In genomic region chr2:191933307-191934105, GRCh38 we compare ENCODE assay signal across 10 cellular contexts.
DNase-seq lines count a peak whose midpoint lies in the region; ATAC-seq lines count a peak whose summit lies in the region.
"Had no signal": no experiment of that assay in that cellular context is flagged by ENCODE, and none has a peak within 500 bp of the region (broad histone marks: within the 10 kb centered on the region; RNA-seq: fewer than 3 reads in every experiment).

No MANE protein-coding gene starts in this region.

- H3K27me3 Mint-ChIP-seq in activated CD4-positive, alpha-beta T cell treated with anti-CD3 and anti-CD28 coated beads for 36 hours = peaks cover 6% of the 10 kb centered on the region

- CTCF ChIA-PET in activated CD4-positive, alpha-beta T cell treated with anti-CD3 and anti-CD28 coated beads for 36 hours (lab: Charles Lee) = interaction anchor here (0.8 to 1.5 kb wide), 2 partner anchors 9 to 367 kb away, joined by 3 to 5 read pairs; no protein-coding TSS in a partner anchor

- H3K4me1 Mint-ChIP-seq in activated CD4-positive, alpha-beta T cell treated with anti-CD3 and anti-CD28 coated beads for 36 hours = peaks cover 2% of the 10 kb centered on the region

- POLR2A ChIA-PET in activated CD4-positive, alpha-beta T cell treated with anti-CD3 and anti-CD28 coated beads for 36 hours (lab: Charles Lee) = no interaction called here

- H3K36me3 Mint-ChIP-seq in activated CD4-positive, alpha-beta T cell treated with anti-CD3 and anti-CD28 coated beads for 36 hours (ENCODE audit: low read depth) = no peaks in the 10 kb centered on the region

- intact Hi-C loops in activated CD4-positive, alpha-beta T cell treated with anti-CD3 and anti-CD28 coated beads for 36 hours (cut with DNase I, micrococcal nuclease) = no loop called here

- no peaks in the 10 kb centered on the region for H3K9me3 Mint-ChIP-seq in activated CD4-positive, alpha-beta T cell treated with anti-CD3 and anti-CD28 coated beads for 36 hours (ENCODE audit: low read depth)

- ATAC-seq in activated CD4-positive, alpha-beta T cell treated with anti-CD3 and anti-CD28 coated beads for 36 hours = peak; percentile 61
- ATAC-seq in GM21786 (IDR thresholded peaks at IDR 0.05; ENCODE audit: unreplicated experiment) (peak; percentile 85), HG03575 (IDR thresholded peaks at IDR 0.05; ENCODE audit: extremely low read depth, insufficient number of reproducible peaks, low FRiP score, unreplicated experiment) (peak; percentile 85)
- ATAC-seq: left cardiac atrium, SK-N-SH treated with all-trans-retinoic acid at 6 μM for 48 hours had no signal

- H3K4me3 Mint-ChIP-seq in activated CD4-positive, alpha-beta T cell treated with anti-CD3 and anti-CD28 coated beads for 36 hours = no peak overlapping the region

- H3K27ac Mint-ChIP-seq in activated CD4-positive, alpha-beta T cell treated with anti-CD3 and anti-CD28 coated beads for 36 hours = no peak overlapping the region

- DNase-seq in activated CD4-positive, alpha-beta T cell treated with anti-CD3 and anti-CD28 coated beads for 36 hours = peak; percentile 57
- DNase-seq in activated CD4-positive, alpha-beta T cell treated with anti-CD3 and anti-CD28 coated beads for 4 hours = no peak
- DNase-seq in renal cortical epithelial cell (ENCODE audit: low read depth) = peak; percentile 51
- no peak for DNase-seq in NCI-H1048 (lab: John Stamatoyannopoulos, UW)
- DNase-seq in cerebellum (ENCODE audit: low spot score) = no peak
- no peak for DNase-seq in H4 (ENCODE audit: low spot score)
- DNase-seq: left cardiac atrium had no signal

Comparison
In these comparisons a context has a peak if more than half of its experiments do, and no peak if none do; other contexts are left out.
1. DNase-seq: peak in activated CD4-positive, alpha-beta T cell treated with anti-CD3 and anti-CD28 coated beads for 36 hours (single experiment) and renal cortical epithelial cell (single experiment); none in activated CD4-positive, alpha-beta T cell treated with anti-CD3 and anti-CD28 coated beads for 4 hours (0 of 2), NCI-H1048 (single experiment), cerebellum (single experiment) and H4 (single experiment).
2. Peak in every context shown above with its lines, with median percentiles within 50 percentile points of each other: ATAC-seq.